ENCODE assay signal across 11 cellular contexts in genomic region chr6:27213544-27214125, GRCh38. TPM values are rescaled to one million over a fixed set of nuclear protein-coding genes. Genes with fewer than 3 reads are reported as not detected.
DNase-seq lines count a peak whose midpoint lies in the region; ATAC-seq, FAIRE-seq and TF ChIP-seq lines count a peak whose summit lies in the region.
"Had no signal": no experiment of that assay in that cellular context is flagged by ENCODE, and none has a peak within 500 bp of the region (broad histone marks: within the 10 kb centered on the region; RNA-seq: fewer than 3 reads in every experiment).

No MANE protein-coding gene starts in this region.

- H3K4me1 Mint-ChIP-seq in mesothelial cell of epicardium: peaks cover 3% of the 10 kb centered on the region

- peaks cover 2% of the 10 kb centered on the region for H3K36me3 Mint-ChIP-seq in mesothelial cell of epicardium

- H3K4me3 Mint-ChIP-seq in mesothelial cell of epicardium: peak overlapping the region; percentile 87

- H3K4me3 ChIP-seq in NB4 (ENCODE audit: low read depth, low read length): no peak overlapping the region
- no peak overlapping the region for H3K4me3 ChIP-seq in bronchial epithelial cell (ENCODE audit: low read depth, low read length)
- H3K4me3 ChIP-seq: thyroid gland had no signal

- no peak overlapping the region for H3K27ac Mint-ChIP-seq in mesothelial cell of epicardium

- no peak for FAIRE-seq in bronchial epithelial cell (lab: Jason Lieb, UNC)
- no peak for FAIRE-seq in GM12892 (lab: Jason Lieb, UNC)
- FAIRE-seq: islet of Langerhans had no signal

- TF ChIP-seq POLR2A in NB4 (IDR thresholded peaks at IDR 0.05; ENCODE audit: extremely low read depth, insufficient read length): no peak
- no peak for TF ChIP-seq POLR2A in GM12892 (IDR thresholded peaks at IDR 0.05; ENCODE audit: low read depth, low read length)

- DNase-seq in GM10266 (ENCODE audit: extremely low spot score) (peak; percentile 47), NB4 (ENCODE audit: low read depth) (peak; percentile 12), bronchial epithelial cell (ENCODE audit: low read depth) (peak; percentile 21), mesothelial cell of epicardium (ENCODE audit: low spot score in 2 of 2, unreplicated experiment in 2 of 2) (no peak), GM12892 (ENCODE audit: insufficient read length) (no peak)
- no peak for DNase-seq in stimulated activated CD4-positive, alpha-beta T cell treated with anti-CD3 and anti-CD28 coated beads, Interleukin-4, amount 100 ng/mL, for 24 hours
- DNase-seq: thyroid gland had no signal

- peaks cover 6% of the 10 kb centered on the region for H3K9me3 Mint-ChIP-seq in mesothelial cell of epicardium

- H3K27me3 Mint-ChIP-seq in mesothelial cell of epicardium (ENCODE audit: low read depth): peaks cover 3% of the 10 kb centered on the region

- TF ChIP-seq CTCF in GM10266 (IDR thresholded peaks at IDR 0.05; ENCODE audit: control insufficient read depth, insufficient read depth, low read depth, missing control alignments): no peak
- TF ChIP-seq CTCF in NB4 (IDR thresholded peaks at IDR 0.05; ENCODE audit: low read depth, low read length): no peak
- no peak for TF ChIP-seq CTCF in bronchial epithelial cell (IDR thresholded peaks at IDR 0.05; ENCODE audit: insufficient read depth, low read length, severe bottlenecking)
- TF ChIP-seq CTCF in mesothelial cell of epicardium (IDR thresholded peaks at IDR 0.05; ENCODE audit: unreplicated experiment): no peak

- H3K27me3 ChIP-seq in bronchial epithelial cell (ENCODE audit: control insufficient read depth, insufficient read depth, low read length): no peaks in the 10 kb centered on the region

- H3K36me3 ChIP-seq in bronchial epithelial cell (ENCODE audit: control insufficient read depth, insufficient read depth, low read length): no peaks in the 10 kb centered on the region
- H3K36me3 ChIP-seq: thyroid gland had no signal

- no peak for ATAC-seq in GM19397 (IDR thresholded peaks at IDR 0.05; ENCODE audit: unreplicated experiment)
- no peak for ATAC-seq in HG03039 (IDR thresholded peaks at IDR 0.05; ENCODE audit: unreplicated experiment)

RNA-seq across cellular contexts. Expression of gene PRSS16, which starts 33.9 kb away (rescaled TPM):
- total RNA-seq in bronchial epithelial cell (4.5 and 15.1 TPM in 2 replicates), mesothelial cell of epicardium (16.2 to 20.6 TPM (median 19.1 TPM) in 3 replicates)
- polyA plus RNA-seq in GM12892 (2012; ENCODE audit: missing spikeins): 4.0 TPM
- total RNA-seq: LHCN-M2 had no signal

Comparison
In these comparisons a context has a peak if more than half of its experiments do, and no peak if none do; other contexts are left out.
1. DNase-seq: peak in GM10266 (single experiment), NB4 (single experiment) and bronchial epithelial cell (single experiment); none in mesothelial cell of epicardium (0 of 2), stimulated activated CD4-positive, alpha-beta T cell treated with anti-CD3 and anti-CD28 coated beads, Interleukin-4, amount 100 ng/mL, for 24 hours (single experiment) and GM12892 (single experiment).